Comparison of ENCODE assay signal across 22 cellular contexts in genomic region chr15:56715220-56715619, GRCh38.
"Had no signal": no experiment of that assay in that cellular context is flagged by ENCODE, and none has a peak within 500 bp of the region (broad histone marks: within the 10 kb centered on the region; RNA-seq: fewer than 3 reads in every experiment).

No MANE protein-coding gene starts in this region.

- H3K4me3 ChIP-seq: coronary artery, dorsolateral prefrontal cortex, heart left ventricle, psoas muscle, suprapubic skin, tibial artery had no signal

- H3K4me1 ChIP-seq: foreskin keratinocyte had no signal

- DNase-seq: activated CD4-positive, alpha-beta T cell treated with anti-CD3 and anti-CD28 coated beads for 4 hours; activated CD4-positive, alpha-beta T cell treated with anti-CD3 and anti-CD28 coated beads, Interleukin-2, amount 50 U/mL, for 4 hours; activated naive CD4-positive, alpha-beta T cell treated with Interleukin-2 at 50 U/mL for 16 hours; activated T-cell treated with anti-CD3 and anti-CD28 coated beads for 4 hours; activated T-cell treated with anti-CD3 and anti-CD28 coated beads, Interleukin-2, amount 50 U/mL, for 72 hours; aorta; dorsolateral prefrontal cortex; effector memory CD4-positive, alpha-beta T cell; erythroblast; foreskin keratinocyte; heart left ventricle; midbrain; naive thymus-derived CD8-positive, alpha-beta T cell; occipital lobe; psoas muscle; stimulated activated CD4-positive, alpha-beta T cell treated with anti-CD3 and anti-CD28 coated beads, Interleukin-15, amount 100 ng/mL, for 24 hours; stimulated activated CD4-positive, alpha-beta T cell treated with anti-CD3 and anti-CD28 coated beads, Interleukin-2, amount 100 ng/mL, for 24 hours; stimulated activated naive B cell treated with anti-CD40 and anti-IgM and Interleukin-4, amounts not matched to agents 10 μg/mL and 1 μg/mL and 100 μg/mL, for 72 hours; tibial artery had no signal

- H3K27me3 ChIP-seq: dorsolateral prefrontal cortex, foreskin keratinocyte, heart left ventricle, suprapubic skin, tibial artery had no signal

- H3K9me3 ChIP-seq: heart left ventricle, psoas muscle, suprapubic skin, tibial artery had no signal

- ATAC-seq: activated T-cell treated with anti-CD3 and anti-CD28 coated beads, Interleukin-2, amount 50 U/mL, for 72 hours; foreskin keratinocyte; heart left ventricle; naive thymus-derived CD8-positive, alpha-beta T cell; psoas muscle; stimulated activated naive B cell treated with anti-CD40 and anti-IgM and Interleukin-4, amounts not matched to agents 10 μg/mL and 1 μg/mL and 100 μg/mL, for 72 hours had no signal

- H2AFZ ChIP-seq: parathyroid adenoma had no signal

- H3K27ac ChIP-seq: coronary artery, dorsolateral prefrontal cortex, foreskin keratinocyte, heart left ventricle, parathyroid adenoma, psoas muscle, suprapubic skin, tibial artery had no signal

- H3K9ac ChIP-seq: parathyroid adenoma had no signal

- H3K36me3 ChIP-seq: heart left ventricle, suprapubic skin, tibial artery had no signal
